In the genomic region with DNA sequence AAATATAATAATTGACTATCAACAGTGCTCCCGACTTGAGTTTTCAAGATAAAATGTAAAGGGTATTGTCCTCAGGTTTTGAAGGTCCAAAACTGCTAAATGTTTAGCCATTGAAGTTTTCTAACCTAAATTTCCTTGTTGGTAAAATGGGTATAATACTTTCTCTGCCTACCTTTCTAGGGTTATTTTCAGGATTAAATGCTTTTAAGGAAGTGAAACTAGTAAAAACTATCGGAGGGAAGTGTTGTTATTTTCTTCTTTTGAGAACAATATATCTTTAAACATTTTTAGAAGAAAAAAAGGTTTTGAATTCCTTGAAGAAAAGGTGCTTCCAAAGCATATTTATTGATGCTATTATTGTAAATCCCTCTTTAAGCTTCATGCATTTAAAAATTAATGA, we compare ENCODE assay signal across 13 cellular contexts.
DNase-seq lines count a peak whose midpoint lies in the region; ATAC-seq and TF ChIP-seq lines count a peak whose summit lies in the region.
"Had no signal": no experiment of that assay in that cellular context is flagged by ENCODE, and none has a peak within 500 bp of the region (broad histone marks: within the 10 kb centered on the region; RNA-seq: fewer than 3 reads in every experiment).

No MANE protein-coding gene starts in this region.

- TF ChIP-seq CTCF in MM.1S (IDR thresholded peaks at IDR 0.05; ENCODE audit: low read length) (no peak), chondrocyte (IDR thresholded peaks at IDR 0.05) (no peak), nephron (IDR thresholded peaks at IDR 0.05; ENCODE audit: unreplicated experiment in 3 of 3) (no peak)

- H3K4me3 Mint-ChIP-seq in chondrocyte (ENCODE audit: unreplicated experiment) (no peak overlapping the region), nephron (no peak overlapping the region)
- H3K4me3 Mint-ChIP-seq in naive thymus-derived CD4-positive, alpha-beta T cell: no peak overlapping the region

- H3K4me1 Mint-ChIP-seq in chondrocyte (ENCODE audit: low read depth): peaks cover 61% of the 10 kb centered on the region
- H3K4me1 Mint-ChIP-seq in nephron: peaks cover 48% of the 10 kb centered on the region
- H3K4me1 Mint-ChIP-seq in naive thymus-derived CD4-positive, alpha-beta T cell: peaks cover 0 to 11% (median 0%) of the 10 kb centered on the region in 7 donors

- intact Hi-C loops in naive thymus-derived CD4-positive, alpha-beta T cell (cut with micrococcal nuclease): no loop called here

- no peaks in the 10 kb centered on the region for H3K79me2 ChIP-seq in ACC112 (ENCODE audit: control insufficient read depth, insufficient read depth, low read length, unreplicated experiment)
- no peaks in the 10 kb centered on the region for H3K79me2 ChIP-seq in MM.1S (ENCODE audit: low read length)

- H3K27me3 ChIP-seq in ACC112 (ENCODE audit: insufficient read depth, low read length) (no peaks in the 10 kb centered on the region), MM.1S (replicated peaks; ENCODE audit: insufficient read depth, low read length) (peaks cover 3% of the 10 kb centered on the region; the same call in 1 of the 2 replicates)
- no peaks in the 10 kb centered on the region for H3K27me3 ChIP-seq in naive thymus-derived CD4-positive, alpha-beta T cell (ENCODE audit: control insufficient read depth in 2 of 2, insufficient read depth in 2 of 2, low read length in 2 of 2)

- H3K4me3 ChIP-seq in ACC112 (ENCODE audit: low read depth, low read length) (peak overlapping the region; percentile 40; the same call in 1 of the 2 replicates), MM.1S (ENCODE audit: low read length) (0 out of 2 replicates have a peak overlapping the region, but pooled peaks have one; percentile 42)
- no peak overlapping the region for H3K4me3 ChIP-seq in naive thymus-derived CD4-positive, alpha-beta T cell (ENCODE audit: low read length)

- POLR2A ChIA-PET in naive thymus-derived CD4-positive, alpha-beta T cell (lab: Charles Lee): no interaction called here

- no peak overlapping the region for H2AFZ ChIP-seq in ACC112 (ENCODE audit: low read length, unreplicated experiment)
- no peak overlapping the region for H2AFZ ChIP-seq in MM.1S (ENCODE audit: low read length)

- H3K27ac ChIP-seq in ACC112 (ENCODE audit: low read depth, low read length) (peak overlapping the region; percentile 38), MM.1S (ENCODE audit: low read length) (peak overlapping the region; percentile 66; the same call in 1 of the 2 replicates)
- H3K27ac ChIP-seq in naive thymus-derived CD4-positive, alpha-beta T cell (ENCODE audit: low read depth, low read length): no peak overlapping the region

- no peak overlapping the region for H3K9ac ChIP-seq in MM.1S (ENCODE audit: low read length)

- no peaks in the 10 kb centered on the region for H4K20me1 ChIP-seq in MM.1S (ENCODE audit: insufficient read depth, low read length)

- no peaks in the 10 kb centered on the region for H3K9me2 ChIP-seq in MM.1S (replicated peaks; ENCODE audit: insufficient read depth, low read length)

- peaks cover 12% of the 10 kb centered on the region; the same call in 1 of the 2 replicates for H3F3A ChIP-seq in MM.1S (ENCODE audit: insufficient read depth, low read length)

- H3K4me1 ChIP-seq in ACC112 (ENCODE audit: control insufficient read depth, insufficient read depth, low read length, unreplicated experiment) (peaks cover 52% of the 10 kb centered on the region), MM.1S (ENCODE audit: low read length) (peaks cover 36% of the 10 kb centered on the region)
- no peaks in the 10 kb centered on the region for H3K4me1 ChIP-seq in naive thymus-derived CD4-positive, alpha-beta T cell (ENCODE audit: control insufficient read depth in 2 of 2, insufficient read depth in 2 of 2, low read length in 2 of 2)

- H3K27ac Mint-ChIP-seq in chondrocyte (ENCODE audit: unreplicated experiment): peak overlapping the region; percentile 82
- H3K27ac Mint-ChIP-seq in nephron: peak overlapping the region in 2 of 3 experiments; percentile 65 to 75
- H3K27ac Mint-ChIP-seq in naive thymus-derived CD4-positive, alpha-beta T cell: no peak overlapping the region

- H3K36me3 Mint-ChIP-seq in chondrocyte (ENCODE audit: low read depth) (no peaks in the 10 kb centered on the region), nephron (ENCODE audit: low read depth) (no peaks in the 10 kb centered on the region)
- H3K36me3 Mint-ChIP-seq in naive thymus-derived CD4-positive, alpha-beta T cell: peaks cover 0 to 4% (median 3%) of the 10 kb centered on the region in 5 donors

- no peak for ATAC-seq in naive thymus-derived CD4-positive, alpha-beta T cell

- H3K27me3 Mint-ChIP-seq in chondrocyte (ENCODE audit: low read depth) (no peaks in the 10 kb centered on the region), nephron (ENCODE audit: low read depth) (no peaks in the 10 kb centered on the region)
- H3K27me3 Mint-ChIP-seq in naive thymus-derived CD4-positive, alpha-beta T cell: no peaks in the 10 kb centered on the region

- H3K4me2 ChIP-seq in MM.1S (ENCODE audit: low read depth, low read length): peak overlapping the region; percentile 89

- DNase-seq in MM.1S (no peak), chondrocyte (ENCODE audit: low spot score) (no peak), NCI-H2107 treated with DMSO at 0.1 percent for 48 hours (lab: John Stamatoyannopoulos, UW; ENCODE audit: unreplicated experiment) (no peak), NCI-H345 (lab: John Stamatoyannopoulos, UW) (no peak), DMS114 treated with DMSO at 0.1 percent for 48 hours (lab: John Stamatoyannopoulos, UW; ENCODE audit: unreplicated experiment) (no peak)
- DNase-seq in naive thymus-derived CD4-positive, alpha-beta T cell: no peak
- DNase-seq: activated CD4-positive, CD25-positive, alpha-beta regulatory T cell treated with anti-CD3 and anti-CD28 coated beads, Interleukin-2, amount 50 U/mL, for 72 hours; activated naive CD4-positive, alpha-beta T cell treated with Interleukin-2 at 50 U/mL for 16 hours; cortex of kidney; NCI-H2081 treated with DMSO at 0.1 percent for 48 hours; stimulated activated CD4-positive, alpha-beta T cell treated with anti-CD3 and anti-CD28 coated beads, Interleukin-12 subunit alpha, Interleukin-12 subunit beta, amount 100 ng/mL, for 4 hours had no signal

- H3K9me3 ChIP-seq in MM.1S (replicated peaks; ENCODE audit: insufficient read depth, low read length): no peaks in the 10 kb centered on the region
- H3K9me3 ChIP-seq in naive thymus-derived CD4-positive, alpha-beta T cell (ENCODE audit: control insufficient read depth in 2 of 3, low read length in 3 of 3): no peaks in the 10 kb centered on the region

- no peaks in the 10 kb centered on the region for H3K36me3 ChIP-seq in ACC112 (ENCODE audit: insufficient read depth, low read length)
- no peaks in the 10 kb centered on the region for H3K36me3 ChIP-seq in MM.1S (replicated peaks; ENCODE audit: insufficient read depth, low read length)
- no peaks in the 10 kb centered on the region for H3K36me3 ChIP-seq in naive thymus-derived CD4-positive, alpha-beta T cell (ENCODE audit: control insufficient read depth in 2 of 3, insufficient read depth in 3 of 3, low read length in 3 of 3)

- H3K9me3 Mint-ChIP-seq in chondrocyte (ENCODE audit: low read depth) (no peaks in the 10 kb centered on the region), nephron (no peaks in the 10 kb centered on the region)
- peaks cover 0 to 1% (median 0%) of the 10 kb centered on the region in 11 donors for H3K9me3 Mint-ChIP-seq in naive thymus-derived CD4-positive, alpha-beta T cell

- CTCF ChIA-PET in naive thymus-derived CD4-positive, alpha-beta T cell (lab: Charles Lee): no interaction called here

Comparison
In these comparisons a context has a peak if more than half of its experiments do, and no peak if none do; other contexts are left out.
1. H3K27ac Mint-ChIP-seq: peak in chondrocyte (single experiment) and nephron (2 of 3); none in naive thymus-derived CD4-positive, alpha-beta T cell (0 of 9).